In the genomic region with DNA sequence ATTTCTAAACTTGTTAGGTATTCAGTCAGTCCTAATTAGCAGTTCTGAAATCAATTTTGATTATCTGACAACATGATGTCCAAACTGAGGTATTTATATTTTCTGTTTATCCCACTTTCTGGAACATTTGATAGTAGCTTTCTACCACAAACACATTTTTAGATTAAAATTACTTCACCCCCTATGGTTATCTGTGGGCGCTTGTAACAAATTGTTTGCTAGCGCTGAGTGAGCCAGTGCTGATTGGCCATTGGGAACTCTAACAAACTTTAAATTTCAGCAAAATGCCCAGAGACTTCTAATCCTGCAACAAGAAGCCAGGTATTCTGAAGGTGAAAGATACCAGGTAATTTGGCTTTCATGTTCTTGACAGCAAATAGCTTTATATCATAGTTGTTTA, we compare ENCODE assay signal across 38 cellular contexts. TPM values are rescaled to one million over a fixed set of nuclear protein-coding genes. Genes with fewer than 3 reads are reported as not detected.
"Had no signal": no experiment of that assay in that cellular context is flagged by ENCODE, and none has a peak within 500 bp of the region (broad histone marks: within the 10 kb centered on the region; RNA-seq: fewer than 3 reads in every experiment).

A gene with protein sequence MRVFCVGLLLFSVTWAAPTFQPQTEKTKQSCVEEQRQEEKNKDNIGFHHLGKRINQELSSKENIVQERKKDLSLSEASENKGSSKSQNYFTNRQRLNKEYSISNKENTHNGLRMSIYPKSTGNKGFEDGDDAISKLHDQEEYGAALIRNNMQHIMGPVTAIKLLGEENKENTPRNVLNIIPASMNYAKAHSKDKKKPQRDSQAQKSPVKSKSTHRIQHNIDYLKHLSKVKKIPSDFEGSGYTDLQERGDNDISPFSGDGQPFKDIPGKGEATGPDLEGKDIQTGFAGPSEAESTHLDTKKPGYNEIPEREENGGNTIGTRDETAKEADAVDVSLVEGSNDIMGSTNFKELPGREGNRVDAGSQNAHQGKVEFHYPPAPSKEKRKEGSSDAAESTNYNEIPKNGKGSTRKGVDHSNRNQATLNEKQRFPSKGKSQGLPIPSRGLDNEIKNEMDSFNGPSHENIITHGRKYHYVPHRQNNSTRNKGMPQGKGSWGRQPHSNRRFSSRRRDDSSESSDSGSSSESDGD (plus strand): TSS at position 301 of the 400 bp plus-strand sequence. CDS start 1,746 bp downstream, outside the sequence.

- H3K4me2 ChIP-seq: KMS-11 had no signal

- H3K9me3 ChIP-seq: MG63 had no signal

- H3K27me3 ChIP-seq: MG63 had no signal

- H3K9ac ChIP-seq: KMS-11 had no signal

- H3K36me3 ChIP-seq: MG63 had no signal

- DNase-seq: Karpas-422, Kasumi-1, MG63, MM.1S, MV-4-11, NCI-H1048, NCI-H1092, NCI-H1092 treated with DMSO at 0.1 percent for 48 hours, NCI-H1105, NCI-H1105 treated with DMSO at 0.1 percent for 48 hours, NCI-H1417, NCI-H1417 treated with DMSO at 0.1 percent for 48 hours, NCI-H1436, NCI-H1436 treated with DMSO at 0.1 percent for 48 hours, NCI-H146, NCI-H1694, NCI-H1694 treated with DMSO at 0.1 percent for 48 hours, NCI-H187, NCI-H187 treated with DMSO at 0.1 percent for 48 hours, NCI-H1930, NCI-H2029, NCI-H2029 treated with DMSO at 0.1 percent for 48 hours, NCI-H2081, NCI-H2081 treated with DMSO at 0.1 percent for 48 hours, NCI-H2107, NCI-H2171, NCI-H2171 treated with DMSO at 0.1 percent for 48 hours, NCI-H2227 treated with DMSO at 0.1 percent for 48 hours, NCI-H226, NCI-H345, NCI-H446, NCI-H446 treated with DMSO at 0.1 percent for 48 hours, NCI-H510A, NCI-H510A treated with DMSO at 0.1 percent for 48 hours had no signal

- H3K4me3 ChIP-seq: MG63 had no signal

- H3K27ac ChIP-seq: KMS-11 had no signal

RNA-seq across cellular contexts. Expression of the gene that starts here (rescaled TPM):
- total RNA-seq: LHCN-M2, MCF 10A, NCI-H460 had no signal
